Comparison of ENCODE assay signal across 27 cellular contexts in genomic region chr12:128687851-128688250, GRCh38.
"Had no signal": no experiment of that assay in that cellular context is flagged by ENCODE, and none has a peak within 500 bp of the region (broad histone marks: within the 10 kb centered on the region; RNA-seq: fewer than 3 reads in every experiment).

No MANE protein-coding gene starts in this region.

- H3K9ac ChIP-seq: KMS-11 had no signal

- H3K27me3 Mint-ChIP-seq: activated CD8-positive, alpha-beta memory T cell treated with anti-CD3 and anti-CD28 coated beads, Interleukin-2, amount 10 ng/mL, durations not matched to agents 7 days and 5 days; activated naive CD4-positive, alpha-beta T cell treated with anti-CD3 and anti-CD28 coated beads, Interleukin-2, amount 50 U/mL, for 24 hours; activated T-cell treated with anti-CD3 and anti-CD28 coated beads, Interleukin-2, amount 50 U/mL, for 24 hours; T-helper 17 cell had no signal

- H3K27ac Mint-ChIP-seq: activated CD8-positive, alpha-beta memory T cell treated with anti-CD3 and anti-CD28 coated beads, Interleukin-2, amount 10 ng/mL, durations not matched to agents 7 days and 5 days; activated naive CD4-positive, alpha-beta T cell treated with anti-CD3 and anti-CD28 coated beads, Interleukin-2, amount 50 U/mL, for 24 hours; activated T-cell treated with anti-CD3 and anti-CD28 coated beads, Interleukin-2, amount 50 U/mL, for 24 hours; activated T-helper 1 cell treated with anti-CD3 and anti-CD28 coated beads, Interleukin-12 subunit alpha, Interleukin-12 subunit beta, Interleukin-2, Interleukin-4 antibody, amounts not matched to agents 30 ng/mL and 10 ng/mL and 1 ng/mL, durations not matched to agents 14 hours and 24 hours and 36 hours; T-helper 17 cell; WTC11 had no signal

- H3K9me3 Mint-ChIP-seq: activated naive CD4-positive, alpha-beta T cell treated with anti-CD3 and anti-CD28 coated beads, Interleukin-2, amount 50 U/mL, for 24 hours; activated T-cell treated with anti-CD3 and anti-CD28 coated beads, Interleukin-2, amount 50 U/mL, for 24 hours had no signal

- ATAC-seq: activated CD8-positive, alpha-beta memory T cell treated with anti-CD3 and anti-CD28 coated beads, Interleukin-2, amount 10 ng/mL, durations not matched to agents 7 days and 5 days; T-helper 17 cell; WTC11 had no signal

- H3K27me3 ChIP-seq: colonic mucosa, MG63 had no signal

- DNase-seq: activated CD4-positive, alpha-beta T cell treated with anti-CD3 and anti-CD28 coated beads for 48 hours; activated CD4-positive, alpha-beta T cell treated with anti-CD3 and anti-CD28 coated beads, Interleukin-2, amount 50 U/mL, for 4 hours; activated CD4-positive, CD25-positive, alpha-beta regulatory T cell treated with anti-CD3 and anti-CD28 coated beads, Interleukin-2, amount 50 U/mL, for 72 hours; activated CD8-positive, alpha-beta memory T cell treated with anti-CD3 and anti-CD28 coated beads, Interleukin-2, amount 10 ng/mL, durations not matched to agents 7 days and 5 days; activated effector memory CD4-positive, alpha-beta T cell treated with Interleukin-2 at 50 U/mL for 16 hours; activated naive CD4-positive, alpha-beta T cell; activated T-cell treated with anti-CD3 and anti-CD28 coated beads, Interleukin-2, amount 50 U/mL, for 24 hours; aorta; colonic mucosa; MG63; MV-4-11; NCI-H1092 treated with DMSO at 0.1 percent for 48 hours; NCI-H1417 treated with DMSO at 0.1 percent for 48 hours; NCI-H1694; NCI-H2029; NCI-H2107; NCI-H2171 treated with DMSO at 0.1 percent for 48 hours; NCI-H510A treated with DMSO at 0.1 percent for 48 hours; NCI-H774; PC-9; SHP77 treated with DMSO at 0.1 percent for 48 hours; T-helper 17 cell; T-helper 9 cell had no signal

- H3K4me3 Mint-ChIP-seq: activated CD8-positive, alpha-beta memory T cell treated with anti-CD3 and anti-CD28 coated beads, Interleukin-2, amount 10 ng/mL, durations not matched to agents 7 days and 5 days; activated naive CD4-positive, alpha-beta T cell treated with anti-CD3 and anti-CD28 coated beads, Interleukin-2, amount 50 U/mL, for 24 hours; activated T-cell treated with anti-CD3 and anti-CD28 coated beads, Interleukin-2, amount 50 U/mL, for 24 hours; activated T-helper 1 cell treated with anti-CD3 and anti-CD28 coated beads, Interleukin-12 subunit alpha, Interleukin-12 subunit beta, Interleukin-2, Interleukin-4 antibody, amounts not matched to agents 30 ng/mL and 10 ng/mL and 1 ng/mL, durations not matched to agents 14 hours and 24 hours and 36 hours; T-helper 17 cell; WTC11 had no signal

- H3K36me3 ChIP-seq: colonic mucosa, MG63 had no signal

- H3K4me1 ChIP-seq: colonic mucosa had no signal

- H2AFZ ChIP-seq: PC-9 had no signal

- H3K36me3 Mint-ChIP-seq: activated CD8-positive, alpha-beta memory T cell treated with anti-CD3 and anti-CD28 coated beads, Interleukin-2, amount 10 ng/mL, durations not matched to agents 7 days and 5 days; activated naive CD4-positive, alpha-beta T cell treated with anti-CD3 and anti-CD28 coated beads, Interleukin-2, amount 50 U/mL, for 24 hours had no signal

- H3K9me3 ChIP-seq: colonic mucosa, MG63 had no signal

- H3K4me2 ChIP-seq: KMS-11, PC-9 had no signal

- H3K4me1 Mint-ChIP-seq: activated CD8-positive, alpha-beta memory T cell treated with anti-CD3 and anti-CD28 coated beads, Interleukin-2, amount 10 ng/mL, durations not matched to agents 7 days and 5 days; activated naive CD4-positive, alpha-beta T cell treated with anti-CD3 and anti-CD28 coated beads, Interleukin-2, amount 50 U/mL, for 24 hours; T-helper 17 cell; WTC11 had no signal

- H3K27ac ChIP-seq: colonic mucosa, KMS-11, PC-9 had no signal

- H3K4me3 ChIP-seq: colonic mucosa, MG63, PC-9 had no signal
